ENCODE assay signal across 8 cellular contexts in genomic region chr14:61101803-61102548, GRCh38.
DNase-seq lines count a peak whose midpoint lies in the region; ATAC-seq and TF ChIP-seq lines count a peak whose summit lies in the region.

No MANE protein-coding gene starts in this region.

- no peaks in the 10 kb centered on the region for H3K27me3 ChIP-seq in SK-N-SH (ENCODE audit: insufficient read depth)
- no peaks in the 10 kb centered on the region for H3K27me3 ChIP-seq in gastroesophageal sphincter

- H3K27ac ChIP-seq in SK-N-SH (ENCODE audit: low read depth in 2 of 2, low read length in 1 of 2), result peak overlapping the region; percentile 71 to 98
- peak overlapping the region; percentile 91 for H3K27ac ChIP-seq in SK-N-MC
- H3K27ac ChIP-seq in gastroesophageal sphincter, result peak overlapping the region; percentile 8 to 77 (median 74)

- peaks cover 18% of the 10 kb centered on the region for H3F3A ChIP-seq in SK-N-SH (replicated peaks; ENCODE audit: insufficient read depth)

- H3K4me1 ChIP-seq in SK-N-SH (ENCODE audit: control insufficient read depth in 1 of 2, insufficient read depth in 2 of 2, low read depth in 1 of 2, low read length in 1 of 2) (peaks cover 0 to 34% of the 10 kb centered on the region in 2 experiments; a peak in 3 of 4 replicates), gastroesophageal sphincter (peaks cover 3 to 40% (median 26%) of the 10 kb centered on the region in 3 donors)

- 50% methylated on average over 4 of the region's 4 CpGs for WGBS in SK-N-SH (ENCODE audit: low lambda C conversion rate)
- WGBS in gastroesophageal sphincter (ENCODE audit: low coverage in 1 of 2), 2 donors, result 9 to 15% methylated on average over 4 of the region's 4 CpGs

- H3K9ac ChIP-seq in SK-N-SH (no peak overlapping the region), SK-N-MC (ENCODE audit: insufficient read length) (peak overlapping the region; percentile 55)

- H3K4me2 ChIP-seq in SK-N-SH, result 0 out of 2 replicates have a peak overlapping the region, but pooled peaks have one; percentile 46

- no peaks in the 10 kb centered on the region for H3K9me2 ChIP-seq in SK-N-SH

- DNase-seq in SK-N-SH, result no peak
- DNase-seq in SK-N-MC (ENCODE audit: low read depth, low spot score), result no peak
- DNase-seq in NCI-H1048 (lab: John Stamatoyannopoulos, UW), result no peak
- DNase-seq in amygdala (lab: John Stamatoyannopoulos, UW), result no peak

- H3K4me3 Mint-ChIP-seq in stimulated activated naive CD8-positive, alpha-beta T cell treated with anti-CD3 and anti-CD28 coated beads, Interleukin-15, Interleukin-2, amounts not matched to agents 100 ng/mL and 50 ng/mL, for 24 hours, result no peak overlapping the region

- CTCF ChIA-PET in SK-N-SH (lab: Yijun Ruan, JAX), result no interaction called here

- TF ChIP-seq CTCF in SK-N-SH (IDR thresholded peaks at IDR 0.05) (no peak), gastroesophageal sphincter (IDR thresholded peaks at IDR 0.05) (no peak)

- H3K9me3 Mint-ChIP-seq in stimulated activated naive CD8-positive, alpha-beta T cell treated with anti-CD3 and anti-CD28 coated beads, Interleukin-15, Interleukin-2, amounts not matched to agents 100 ng/mL and 50 ng/mL, for 24 hours, result peaks cover 5% of the 10 kb centered on the region

- H3K36me3 Mint-ChIP-seq in stimulated activated naive CD8-positive, alpha-beta T cell treated with anti-CD3 and anti-CD28 coated beads, Interleukin-15, Interleukin-2, amounts not matched to agents 100 ng/mL and 50 ng/mL, for 24 hours (ENCODE audit: low read depth), result peaks cover under 1% of the 10 kb centered on the region

- peak overlapping the region; percentile 65 for H3K27ac Mint-ChIP-seq in stimulated activated naive CD8-positive, alpha-beta T cell treated with anti-CD3 and anti-CD28 coated beads, Interleukin-15, Interleukin-2, amounts not matched to agents 100 ng/mL and 50 ng/mL, for 24 hours

- H4K20me1 ChIP-seq in SK-N-SH (ENCODE audit: insufficient read depth), result no peaks in the 10 kb centered on the region

- peak overlapping the region; percentile 63; the same call in 1 of the 2 replicates for H2AFZ ChIP-seq in SK-N-SH (ENCODE audit: low read depth)

- H3K27me3 Mint-ChIP-seq in stimulated activated naive CD8-positive, alpha-beta T cell treated with anti-CD3 and anti-CD28 coated beads, Interleukin-15, Interleukin-2, amounts not matched to agents 100 ng/mL and 50 ng/mL, for 24 hours, result no peaks in the 10 kb centered on the region

- H3K36me3 ChIP-seq in SK-N-SH (replicated peaks in 1 of 2; ENCODE audit: control insufficient read depth in 1 of 2, insufficient read depth in 2 of 2, low read length in 1 of 2) (peaks cover 0 to 3% of the 10 kb centered on the region in 2 experiments), SK-N-MC (ENCODE audit: insufficient read depth, low read length) (no peaks in the 10 kb centered on the region), gastroesophageal sphincter (no peaks in the 10 kb centered on the region)

- H3K79me2 ChIP-seq in SK-N-SH (ENCODE audit: insufficient read depth), result no peaks in the 10 kb centered on the region

- no peak overlapping the region for H3K4me3 ChIP-seq in SK-N-SH (ENCODE audit: low read depth in 2 of 2, low read length in 1 of 2)
- H3K4me3 ChIP-seq in SK-N-MC, result peak overlapping the region; percentile 58
- no peak overlapping the region for H3K4me3 ChIP-seq in gastroesophageal sphincter

- no peak for TF ChIP-seq RAD21 in SK-N-SH (IDR thresholded peaks at IDR 0.05; ENCODE audit: low read length)

- peak in 1 of 2 experiments; percentile 20; a peak in 1 of 4 replicates for TF ChIP-seq EP300 in SK-N-SH (IDR thresholded peaks at IDR 0.05; ENCODE audit: borderline replicate concordance in 1 of 2, low read depth in 1 of 2, low read length in 1 of 2)
- no peak for TF ChIP-seq EP300 in gastroesophageal sphincter (IDR thresholded peaks at IDR 0.05)

- TF ChIP-seq POLR2A in gastroesophageal sphincter (IDR thresholded peaks at IDR 0.05), result no peak

- H3K9me3 ChIP-seq in SK-N-SH (no peaks in the 10 kb centered on the region), SK-N-MC (ENCODE audit: low read depth, low read length) (no peaks in the 10 kb centered on the region), gastroesophageal sphincter (peaks cover 0 to 10% (median 0%) of the 10 kb centered on the region in 3 donors)

- ATAC-seq in SK-N-SH treated with all-trans-retinoic acid at 6 μM for 48 hours (no peak), gastroesophageal sphincter (peak; percentile 47), HG03175 (IDR thresholded peaks at IDR 0.05; ENCODE audit: unreplicated experiment) (no peak)

- POLR2A ChIA-PET in SK-N-SH (lab: Yijun Ruan, JAX), result no interaction called here

- H3K4me1 Mint-ChIP-seq in stimulated activated naive CD8-positive, alpha-beta T cell treated with anti-CD3 and anti-CD28 coated beads, Interleukin-15, Interleukin-2, amounts not matched to agents 100 ng/mL and 50 ng/mL, for 24 hours (ENCODE audit: low read depth), result peaks cover 26% of the 10 kb centered on the region

TF ChIP-seq in SK-N-SH, 30 proteins besides CTCF, POLR2A, EP300 and RAD21:
- no peak for TF ChIP-seq GABPA (IDR thresholded peaks at IDR 0.05; ENCODE audit: low read depth)
- TF ChIP-seq RXRA (IDR thresholded peaks at IDR 0.05; ENCODE audit: borderline replicate concordance, low read depth), result no peak

TF ChIP-seq in SK-N-SH treated with all-trans-retinoic acid at 6 μM for 48 hours, 23 proteins besides CTCF, POLR2A, EP300 and RAD21 (continues in another document):
- TF ChIP-seq CREB5 (CRISPR knock-in tag; IDR thresholded peaks at IDR 0.05; ENCODE audit: low read depth), result no peak
- no peak for TF ChIP-seq SNAI2 (CRISPR knock-in tag; IDR thresholded peaks at IDR 0.05)
- no peak for TF ChIP-seq POU6F1 (CRISPR knock-in tag; IDR thresholded peaks at IDR 0.05; ENCODE audit: borderline replicate concordance, low read depth)
- TF ChIP-seq PATZ1 (CRISPR knock-in tag; IDR thresholded peaks at IDR 0.05; ENCODE audit: borderline replicate concordance), result no peak
- TF ChIP-seq ZFP30 (CRISPR knock-in tag; IDR thresholded peaks at IDR 0.05), result no peak
- no peak for TF ChIP-seq PPARA (CRISPR knock-in tag; IDR thresholded peaks at IDR 0.05; ENCODE audit: borderline replicate concordance)
- no peak for TF ChIP-seq TSHZ2 (CRISPR knock-in tag; IDR thresholded peaks at IDR 0.05)
